ENCODE assay signal across 6 cellular contexts in genomic region chr7:151008511-151009323, GRCh38. TPM values are rescaled to one million over a fixed set of nuclear protein-coding genes. Genes with fewer than 3 reads are reported as not detected.
DNase-seq lines count a peak whose midpoint lies in the region; ATAC-seq, FAIRE-seq and TF ChIP-seq lines count a peak whose summit lies in the region.

No MANE protein-coding gene starts in this region.

- DNase-seq in GM12892 (ENCODE audit: insufficient read length) (peak; percentile 88), Karpas-422 (peak; percentile 96), lower lobe of right lung (peak; percentile 73), testis (peak; percentile 87), KBM-7 (no peak)
- peak; percentile 68 for DNase-seq in activated gamma-delta T cell treated with anti-CD3 and anti-CD28 coated beads, Interleukin-2, amount 50 U/mL, for 16 hours (ENCODE audit: low read depth)

- H3K9me3 ChIP-seq in Karpas-422 (ENCODE audit: low read length) (no peaks in the 10 kb centered on the region), lower lobe of right lung (no peaks in the 10 kb centered on the region), testis (no peaks in the 10 kb centered on the region)

- H3K27me3 ChIP-seq in Karpas-422 (ENCODE audit: low read length) (no peaks in the 10 kb centered on the region), lower lobe of right lung (ENCODE audit: low read depth) (peaks cover 7% of the 10 kb centered on the region), testis (no peaks in the 10 kb centered on the region)

- H2AFZ ChIP-seq in Karpas-422 (ENCODE audit: low read length) = peak overlapping the region; percentile 84; the same call in 1 of the 2 replicates

- peak; percentile 57 for ATAC-seq in lower lobe of right lung

- peaks cover 7% of the 10 kb centered on the region; the same call in 1 of the 2 replicates for H3K79me2 ChIP-seq in Karpas-422 (ENCODE audit: low read length)

- 24 to 26% methylated on average over 22 to 40 of the region's 40 CpGs for WGBS in testis, 2 donors

- no peaks in the 10 kb centered on the region for H3K9me2 ChIP-seq in Karpas-422 (replicated peaks; ENCODE audit: insufficient read depth, low read length)

- H4K20me1 ChIP-seq in Karpas-422 (ENCODE audit: insufficient read depth, low read depth, low read length) = no peaks in the 10 kb centered on the region

- TF ChIP-seq POLR2A in GM12892 (IDR thresholded peaks at IDR 0.05; ENCODE audit: low read depth, low read length) (no peak), testis (IDR thresholded peaks at IDR 0.05) (no peak)

- TF ChIP-seq CTCF in lower lobe of right lung (IDR thresholded peaks at IDR 0.05) = peak; percentile 82
- peak; percentile 89 to 92 (median 89) for TF ChIP-seq CTCF in testis (IDR thresholded peaks at IDR 0.05)

- intact Hi-C loops in lower lobe of right lung (cut with DNase I) (no loop called here), testis (cut with DNase I; ENCODE audit: low total_unique reads) (no loop called here)

- H3K36me3 ChIP-seq in Karpas-422 (ENCODE audit: insufficient read depth, low read length) (no peaks in the 10 kb centered on the region), lower lobe of right lung (no peaks in the 10 kb centered on the region), testis (ENCODE audit: low read depth, missing control alignments) (no peaks in the 10 kb centered on the region)

- H3K4me2 ChIP-seq in Karpas-422 (ENCODE audit: low read depth, low read length, poor library complexity, severe bottlenecking) = peak overlapping the region; percentile 82

- H3K27ac ChIP-seq in Karpas-422 (ENCODE audit: low read length) (peak overlapping the region; percentile 43; the same call in 1 of the 2 replicates), lower lobe of right lung (peak overlapping the region; percentile 43), testis (peak overlapping the region in 1 of 2 donors; percentile 63)

- H3K4me3 ChIP-seq in Karpas-422 (ENCODE audit: low read length) (peak overlapping the region; percentile 81), lower lobe of right lung (peak overlapping the region; percentile 29), testis (peak overlapping the region; percentile 6 to 29)

- in situ Hi-C loops in KBM-7 (cut with MboI; ENCODE audit: low pct_unique_long_range_greater_than_20kb, low sequenced_read_pairs) = no loop called here

- peak overlapping the region; percentile 88 for H3K9ac ChIP-seq in Karpas-422 (ENCODE audit: low read length)

- H3K4me1 ChIP-seq in Karpas-422 (ENCODE audit: low read length) = peaks cover 39% of the 10 kb centered on the region
- H3K4me1 ChIP-seq in lower lobe of right lung = peaks cover 64% of the 10 kb centered on the region
- H3K4me1 ChIP-seq in testis = peaks cover 7% of the 10 kb centered on the region

- FAIRE-seq in GM12892 (lab: Jason Lieb, UNC) = no peak

RNA-seq across cellular contexts. Expression of gene ATG9B, which starts 15.6 kb away (rescaled TPM):
- 0.25 TPM for polyA plus RNA-seq in GM12892 (2012; ENCODE audit: missing spikeins)
- total RNA-seq in Karpas-422 (2014; rRNA removed; shearing (Covaris generic); ENCODE audit: low replicate concordance) = 0.78 and 1.6 TPM in 2 replicates
- 0.38 TPM for total RNA-seq in lower lobe of right lung
- total RNA-seq in testis = 10 to 100 TPM; 14.9 to 29.7 TPM
- polyA plus RNA-seq in testis (ENCODE audit: insufficient read depth, low read depth, low replicate concordance) = 24.8 TPM

RNA-seq across cellular contexts. Expression of gene NOS3, which starts 17.9 kb away (rescaled TPM):
- polyA plus RNA-seq in GM12892 (2012; ENCODE audit: missing spikeins) = 0.23 TPM
- total RNA-seq in Karpas-422 (2014; rRNA removed; shearing (Covaris generic); ENCODE audit: low replicate concordance) = 59.8 and 62.5 TPM in 2 replicates
- 15.1 TPM for total RNA-seq in lower lobe of right lung
- 10 to 100 TPM; 25.0 to 36.6 TPM for total RNA-seq in testis
- 19.5 TPM for polyA plus RNA-seq in testis (ENCODE audit: insufficient read depth, low read depth, low replicate concordance)

RNA-seq across cellular contexts. Expression of gene ABCB8, which starts 19.5 kb away (rescaled TPM):
- 8.2 TPM for polyA plus RNA-seq in GM12892 (2012; ENCODE audit: missing spikeins)
- total RNA-seq in Karpas-422 (2014; rRNA removed; shearing (Covaris generic); ENCODE audit: low replicate concordance) = 19.0 and 27.1 TPM in 2 replicates
- total RNA-seq in lower lobe of right lung (42.4 TPM), testis (10 to 100 TPM; 59.6 to 76.8 TPM)
- polyA plus RNA-seq in testis (ENCODE audit: insufficient read depth, low read depth, low replicate concordance) = 34.9 TPM

RNA-seq across cellular contexts. Expression of gene KCNH2, which starts 30.6 kb away (rescaled TPM):
- 0.11 TPM for polyA plus RNA-seq in GM12892 (2012; ENCODE audit: missing spikeins)
- 0.11 and 0.22 TPM in 2 replicates for total RNA-seq in Karpas-422 (2014; rRNA removed; shearing (Covaris generic); ENCODE audit: low replicate concordance)
- total RNA-seq in lower lobe of right lung (2.4 TPM), testis (100 to 1,000 TPM; 230 to 247 TPM)
- polyA plus RNA-seq in testis (ENCODE audit: insufficient read depth, low read depth, low replicate concordance) = 82.5 TPM

RNA-seq across cellular contexts. Expression of gene ASIC3, which starts 39.6 kb away (rescaled TPM):
- 1.4 TPM for polyA plus RNA-seq in GM12892 (2012; ENCODE audit: missing spikeins)
- total RNA-seq in Karpas-422 (2014; rRNA removed; shearing (Covaris generic); ENCODE audit: low replicate concordance) = 4.5 and 6.2 TPM in 2 replicates
- total RNA-seq in lower lobe of right lung (3.7 TPM), testis (10 to 100 TPM; 27.5 to 37.9 TPM)
- 20.8 TPM for polyA plus RNA-seq in testis (ENCODE audit: insufficient read depth, low read depth, low replicate concordance)

Comparison
In these comparisons a context has a peak if more than half of its experiments do, and no peak if none do; other contexts are left out.
1. H3K4me3 ChIP-seq: peak in every context shown above with its lines; median percentile 81 in Karpas-422; 29 in lower lobe of right lung; 18 in testis.